Comparison of ENCODE assay signal across 25 cellular contexts in genomic region chr7:115224923-115225322, GRCh38.
"Had no signal": no experiment of that assay in that cellular context is flagged by ENCODE, and none has a peak within 500 bp of the region (broad histone marks: within the 10 kb centered on the region; RNA-seq: fewer than 3 reads in every experiment).

No MANE protein-coding gene starts in this region.

- H3K27me3 ChIP-seq: colonic mucosa, esophagus muscularis mucosa, foreskin keratinocyte, gastroesophageal sphincter, heart left ventricle, hepatocyte, left lung, ovary, sigmoid colon, tibial nerve, upper lobe of left lung had no signal

- H3K79me2 ChIP-seq: hepatocyte had no signal

- H3K36me3 ChIP-seq: colonic mucosa, esophagus muscularis mucosa, gastroesophageal sphincter, heart left ventricle, left lung, ovary, sigmoid colon, spleen, thoracic aorta, tibial nerve, upper lobe of left lung had no signal

- DNase-seq: colonic mucosa; effector CD8-positive, alpha-beta T cell; foreskin keratinocyte; heart left ventricle; left cardiac atrium; left lung; mesenchymal stem cell; midbrain; naive thymus-derived CD4-positive, alpha-beta T cell; nucleus accumbens; ovary; posterior cingulate gyrus; psoas muscle; right cardiac atrium; sigmoid colon; spleen; stimulated activated CD4-positive, alpha-beta T cell treated with anti-CD3 and anti-CD28 coated beads, Interleukin-4, amount 100 ng/mL, for 4 hours; upper lobe of left lung had no signal

- H3K4me1 ChIP-seq: colonic mucosa, esophagus muscularis mucosa, gastroesophageal sphincter, heart left ventricle, psoas muscle, spleen, tibial nerve had no signal

- H3K9me3 ChIP-seq: colonic mucosa, esophagus muscularis mucosa, gastroesophageal sphincter, heart left ventricle, left lung, ovary, psoas muscle, sigmoid colon, spleen, thoracic aorta, tibial nerve, upper lobe of left lung had no signal

- H2AFZ ChIP-seq: hepatocyte had no signal

- H3K4me2 ChIP-seq: hepatocyte had no signal

- H3K27ac ChIP-seq: colonic mucosa, esophagus muscularis mucosa, foreskin keratinocyte, gastroesophageal sphincter, heart left ventricle, hepatocyte, left lung, ovary, psoas muscle, sigmoid colon, skin epidermis, spleen, thoracic aorta, tibial nerve, upper lobe of left lung had no signal

- H3K4me3 ChIP-seq: colonic mucosa, esophagus muscularis mucosa, gastroesophageal sphincter, heart left ventricle, hepatocyte, left lung, ovary, psoas muscle, sigmoid colon, skin epidermis, spleen, thoracic aorta, tibial nerve, upper lobe of left lung had no signal

- ATAC-seq: foreskin keratinocyte; gastroesophageal sphincter; heart left ventricle; left cardiac atrium; left lung; naive thymus-derived CD4-positive, alpha-beta T cell; right cardiac atrium; stimulated activated memory B cell treated with anti-CD40 and anti-IgM and Interleukin-4, amounts not matched to agents 10 μg/mL and 1 μg/mL and 100 μg/mL, for 72 hours had no signal
